Comparison of ENCODE assay signal across 1 cellular context in genomic region chr1:54861070-54861761, GRCh38.
TF ChIP-seq lines count a peak whose summit lies in the region.

No MANE protein-coding gene starts in this region.

TF ChIP-seq in HepG2, 621 proteins besides CTCF, POLR2A, EP300 and RAD21 (continued from another document):
- TF ChIP-seq MAF1 (CRISPR knock-in tag; IDR thresholded peaks at IDR 0.05; ENCODE audit: borderline replicate concordance) (no peak), ZNF674 (CRISPR knock-in tag; IDR thresholded peaks at IDR 0.05; ENCODE audit: low read depth) (no peak), CBX1 (IDR thresholded peaks at IDR 0.05; ENCODE audit: low read depth) (no peak), SALL2 (CRISPR knock-in tag; IDR thresholded peaks at IDR 0.05) (peak; percentile 60; the same call in 1 of the 2 replicates), ZNF597 (CRISPR knock-in tag; IDR thresholded peaks at IDR 0.05) (no peak), HNRNPUL1 (IDR thresholded peaks at IDR 0.05; ENCODE audit: low read depth, low read length) (no peak), SIN3A (IDR thresholded peaks at IDR 0.05; ENCODE audit: borderline replicate concordance, low read depth, low read length) (peak; percentile 51; the same call in 1 of the 2 replicates), THAP8 (CRISPR knock-in tag; IDR thresholded peaks at IDR 0.05; ENCODE audit: borderline replicate concordance) (no peak), AFF4 (CRISPR knock-in tag; IDR thresholded peaks at IDR 0.05) (peak; percentile 78; the same call in 1 of the 2 replicates), RORA (CRISPR knock-in tag; IDR thresholded peaks at IDR 0.05) (no peak), ZKSCAN5 (CRISPR knock-in tag; IDR thresholded peaks at IDR 0.05) (peak; percentile 91), ZNF512B (CRISPR knock-in tag; IDR thresholded peaks at IDR 0.05; ENCODE audit: borderline replicate concordance) (no peak), GABPA (IDR thresholded peaks at IDR 0.05; ENCODE audit: low read depth, low read length) (no peak), GABPA (CRISPR knock-in tag; IDR thresholded peaks at IDR 0.05; ENCODE audit: low read depth) (peak; percentile 74; the same call in 1 of the 2 replicates), CEBPG (CRISPR knock-in tag; IDR thresholded peaks at IDR 0.05) (peak; percentile 90), HOXD1 (CRISPR knock-in tag; IDR thresholded peaks at IDR 0.05) (no peak; the same call in 1 of the 2 replicates), PRDM15 (CRISPR knock-in tag; IDR thresholded peaks at IDR 0.05) (no peak), TBX2 (CRISPR knock-in tag; IDR thresholded peaks at IDR 0.05; ENCODE audit: borderline replicate concordance) (peak; percentile 68; the same call in 1 of the 2 replicates), ZNF329 (CRISPR knock-in tag; IDR thresholded peaks at IDR 0.05; ENCODE audit: low read depth) (no peak), RFXAP (CRISPR knock-in tag; IDR thresholded peaks at IDR 0.05; ENCODE audit: borderline replicate concordance) (no peak), MEIS1 (CRISPR knock-in tag; IDR thresholded peaks at IDR 0.05; ENCODE audit: borderline replicate concordance) (no peak; the same call in none of the 2 replicates), U2AF1 (optimal IDR thresholded peaks at IDR 0.05; ENCODE audit: low read depth, low read length) (no peak), SP140L (CRISPR knock-in tag; IDR thresholded peaks at IDR 0.05; ENCODE audit: borderline replicate concordance) (no peak), NCOR1 (IDR thresholded peaks at IDR 0.05; ENCODE audit: borderline replicate concordance, low read length) (peak; percentile 66), HIVEP1 (CRISPR knock-in tag; IDR thresholded peaks at IDR 0.05) (peak; percentile 77), DNMT1 (CRISPR knock-in tag; IDR thresholded peaks at IDR 0.05) (no peak), SOX5 (CRISPR knock-in tag; IDR thresholded peaks at IDR 0.05; ENCODE audit: borderline replicate concordance) (peak; percentile 77), ZNF569 (CRISPR knock-in tag; IDR thresholded peaks at IDR 0.05; ENCODE audit: borderline replicate concordance) (no peak), TCF7 (IDR thresholded peaks at IDR 0.05; ENCODE audit: low read depth) (no peak; the same call in 1 of the 2 replicates), KDM3A (CRISPR knock-in tag; IDR thresholded peaks at IDR 0.05; ENCODE audit: low read depth) (no peak), ZFY (CRISPR knock-in tag; IDR thresholded peaks at IDR 0.05) (peak; percentile 61), GZF1 (CRISPR knock-in tag; IDR thresholded peaks at IDR 0.05) (0 out of 2 replicates have a peak, but pooled peaks have one; percentile 54), ZFP36L1 (CRISPR knock-in tag; IDR thresholded peaks at IDR 0.05) (peak; percentile 56; the same call in 1 of the 2 replicates), ZNF784 (CRISPR knock-in tag; IDR thresholded peaks at IDR 0.05; ENCODE audit: borderline replicate concordance) (no peak), ISX (CRISPR knock-in tag; conservative IDR thresholded peaks at IDR 0.05) (no peak)
